Comparison of ENCODE assay signal across 13 cellular contexts in genomic region chr12:6241495-6241894, GRCh38. TPM values are rescaled to one million over a fixed set of nuclear protein-coding genes. Genes with fewer than 3 reads are reported as not detected.
A peak's percentile ranks its signal among the peaks of the same experiment; 100 is the strongest.
DNase-seq lines count a peak whose midpoint lies in the region; ATAC-seq, FAIRE-seq and TF ChIP-seq lines count a peak whose summit lies in the region.
"Had no signal": no experiment of that assay in that cellular context is flagged by ENCODE, and none has a peak within 500 bp of the region (broad histone marks: within the 10 kb centered on the region; RNA-seq: fewer than 3 reads in every experiment).

No MANE protein-coding gene starts in this region.

- CTCF ChIA-PET in HepG2 (lab: Yijun Ruan, JAX; ENCODE audit: low intra/inter-chr PET ratio, low total read pairs), result no interaction called here

- FAIRE-seq in HepG2 (lab: Jason Lieb, UNC), result no peak
- FAIRE-seq: keratinocyte had no signal

- no peaks in the 10 kb centered on the region for H3K79me2 ChIP-seq in HepG2 (ENCODE audit: insufficient read depth, low read length)

- DNase-seq in HepG2 (ENCODE audit: low spot score) (no peak), myocyte (ENCODE audit: low read depth) (peak; percentile 89), amniotic stem cell (lab: John Stamatoyannopoulos, UW) (no peak), globus pallidus (ENCODE audit: low spot score) (no peak)
- DNase-seq: DND-41, NCI-H1048, SK-N-SH had no signal

- H3K4me1 ChIP-seq in liver (ENCODE audit: control insufficient read depth in 4 of 4, insufficient read depth in 4 of 4, low read length in 3 of 4) (no peaks in the 10 kb centered on the region), HepG2 (ENCODE audit: insufficient read depth, low read length) (peaks cover 9% of the 10 kb centered on the region), gastroesophageal sphincter (peaks cover 0 to 22% (median 0%) of the 10 kb centered on the region in 3 donors)

- TF ChIP-seq POLR2A in HepG2 (IDR thresholded peaks at IDR 0.05; ENCODE audit: insufficient read depth in 1 of 2, low read depth in 2 of 2, low read length in 2 of 2) (no peak), gastroesophageal sphincter (IDR thresholded peaks at IDR 0.05) (no peak)

- ATAC-seq in HepG2, result no peak
- peak; percentile 59 for ATAC-seq in gastroesophageal sphincter
- no peak for ATAC-seq in HG02885 (IDR thresholded peaks at IDR 0.05; ENCODE audit: poor library complexity, unreplicated experiment)
- ATAC-seq in HG02852 (IDR thresholded peaks at IDR 0.05; ENCODE audit: unreplicated experiment), result no peak

- POLR2A ChIA-PET in HepG2 (lab: Yijun Ruan, JAX), result interaction anchor here (0.9 kb wide), 1 partner anchor 11 kb away, joined by 4 read pairs; no protein-coding TSS in a partner anchor

- H3K27ac ChIP-seq in liver (ENCODE audit: low read depth in 1 of 2, low read length in 2 of 2), result no peak overlapping the region
- no peak overlapping the region for H3K27ac ChIP-seq in HepG2 (ENCODE audit: extremely low read length, insufficient read depth, low read length)
- peak overlapping the region in 3 of 4 donors; percentile 22 to 58 (median 30) for H3K27ac ChIP-seq in gastroesophageal sphincter
- H3K27ac ChIP-seq: vagina had no signal

- H3K27me3 ChIP-seq in liver (ENCODE audit: control insufficient read depth in 4 of 4, insufficient read depth in 4 of 4, low read length in 3 of 4) (no peaks in the 10 kb centered on the region), HepG2 (ENCODE audit: control insufficient read depth in 1 of 2, insufficient read depth in 2 of 2, low read length in 2 of 2) (peaks cover 3 to 27% of the 10 kb centered on the region in 2 experiments), gastroesophageal sphincter (no peaks in the 10 kb centered on the region)
- H3K27me3 ChIP-seq: vagina had no signal

- in situ Hi-C loops in HepG2 (cut with HindIII; ENCODE audit: extremely low pct_ligation_motif_present, low pct_unique_long_range_greater_than_20kb), result no loop called here

- 57% methylated on average over 7 of the region's 7 CpGs for WGBS in liver
- WGBS in HepG2 (ENCODE audit: low lambda C conversion rate), result 18% methylated on average over 3 of the region's 7 CpGs
- 29% methylated on average over 1 of the region's 7 CpGs; no CpG with 5 or more reads in 1 of the 2 donors for WGBS in gastroesophageal sphincter (ENCODE audit: low coverage in 1 of 2), 2 donors

- H4K20me1 ChIP-seq in HepG2 (ENCODE audit: insufficient read depth, low read length), result no peaks in the 10 kb centered on the region

- TF ChIP-seq RAD21 in liver (IDR thresholded peaks at IDR 0.05) (no peak), HepG2 (CRISPR knock-in tag; IDR thresholded peaks at IDR 0.05) (no peak)

- TF ChIP-seq EP300 in HepG2 (IDR thresholded peaks at IDR 0.05; ENCODE audit: low read depth in 2 of 2, low read length in 2 of 2) (no peak), HepG2 (CRISPR knock-in tag; IDR thresholded peaks at IDR 0.05; ENCODE audit: borderline replicate concordance) (no peak), gastroesophageal sphincter (IDR thresholded peaks at IDR 0.05) (no peak)

- H3K9me3 ChIP-seq in liver (ENCODE audit: control insufficient read depth in 4 of 4, low read length in 3 of 4), result no peaks in the 10 kb centered on the region
- no peaks in the 10 kb centered on the region for H3K9me3 ChIP-seq in HepG2 (ENCODE audit: low read length)
- H3K9me3 ChIP-seq in gastroesophageal sphincter, result no peaks in the 10 kb centered on the region
- H3K9me3 ChIP-seq: SK-N-SH, vagina had no signal

- no peak overlapping the region for H3K4me2 ChIP-seq in HepG2 (ENCODE audit: low read depth, low read length)
- H3K4me2 ChIP-seq: SK-N-SH had no signal

- H2AFZ ChIP-seq in HepG2 (ENCODE audit: low read length), result no peak overlapping the region

- intact Hi-C loops in HepG2 (cut with micrococcal nuclease; ENCODE audit: unreplicated experiment), result no loop called here

- no TSS peak for BruUV-seq in HepG2 (replicated peaks; lab: Mats Ljungman, UMichigan)

- no peak overlapping the region for H3K9ac ChIP-seq in liver (ENCODE audit: low read depth in 1 of 2, low read length in 2 of 2)
- no peak overlapping the region for H3K9ac ChIP-seq in HepG2 (ENCODE audit: insufficient read depth, low read depth, low read length)
- H3K9ac ChIP-seq: SK-N-SH had no signal

- H3K36me3 ChIP-seq in liver (ENCODE audit: control insufficient read depth in 4 of 4, insufficient read depth in 3 of 4, low read depth in 1 of 4, low read length in 3 of 4) (peaks cover 0 to 4% (median under 1%) of the 10 kb centered on the region in 4 donors), HepG2 (replicated peaks in 1 of 2; ENCODE audit: control insufficient read depth in 1 of 2, insufficient read depth in 2 of 2, low read length in 2 of 2) (0 out of 5 replicates have a peak, but pooled peaks cover 0 to 3% of the 10 kb centered on the region in 2 experiments), gastroesophageal sphincter (peaks cover 0 to 40% of the 10 kb centered on the region in 2 donors)

- TF ChIP-seq CTCF in liver (IDR thresholded peaks at IDR 0.05; ENCODE audit: low read depth, low read length, missing input control) (no peak), HepG2 (CRISPR knock-in tag; IDR thresholded peaks at IDR 0.05) (no peak), gastroesophageal sphincter (IDR thresholded peaks at IDR 0.05) (no peak)

- H3K4me3 ChIP-seq in liver (ENCODE audit: low read depth in 1 of 3, low read length in 3 of 3) (no peak overlapping the region), HepG2 (replicated peaks in 1 of 3; ENCODE audit: insufficient read depth in 1 of 3, low read depth in 2 of 3, low read length in 3 of 3) (no peak overlapping the region), gastroesophageal sphincter (no peak overlapping the region)
- H3K4me3 ChIP-seq: vagina had no signal

TF ChIP-seq in liver, 16 proteins besides CTCF, POLR2A, EP300 and RAD21:
- TF ChIP-seq NR2F2 (IDR thresholded peaks at IDR 0.05) (peak; percentile 67), SP1 (IDR thresholded peaks at IDR 0.05) (no peak)

TF ChIP-seq in HepG2, 621 proteins besides CTCF, POLR2A, EP300 and RAD21:
- TF ChIP-seq, protein P1, sequence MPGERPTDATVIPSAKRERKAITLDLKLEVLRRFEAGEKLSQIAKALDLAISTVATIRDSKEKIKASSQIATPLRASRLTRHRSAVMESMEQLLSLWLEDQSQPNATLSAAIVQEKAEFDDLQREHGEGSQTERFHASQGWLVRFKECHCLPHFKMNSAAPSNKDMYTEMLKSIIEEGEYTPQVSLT (CRISPR knock-in tag; IDR thresholded peaks at IDR 0.05; ENCODE audit: borderline replicate concordance, low read depth), result no peak
- no peak for TF ChIP-seq ZBTB7B (CRISPR knock-in tag; IDR thresholded peaks at IDR 0.05)
- no peak for TF ChIP-seq ZNF567 (CRISPR knock-in tag; IDR thresholded peaks at IDR 0.05; ENCODE audit: borderline replicate concordance)
- TF ChIP-seq SMAD9 (CRISPR knock-in tag; IDR thresholded peaks at IDR 0.05), result no peak

RNA-seq across cellular contexts. Expression of gene CD9, which starts 41.3 kb away (rescaled TPM):
- 10 to 100 TPM; 18.7 to 25.8 TPM for total RNA-seq in liver
- polyA plus RNA-seq in liver, result 10 to 100 TPM; 38.9 to 65.2 TPM
- total RNA-seq in HepG2 (2016; rRNA removed; fragmentation: Illumina TruSeq; extraction: Trizol), result 4.3 and 5.8 TPM in 2 replicates
- total RNA-seq in HepG2 (2016; cell fraction: cytosol; rRNA removed; fragmentation: Illumina TruSeq; extraction: Trizol; ENCODE audit: low read depth), result 1.3 and 2.0 TPM in 2 replicates
- 2.4 and 6.9 TPM in 2 replicates for total RNA-seq in HepG2 (2016; cell fraction: insoluble cytoplasmic fraction; rRNA removed; fragmentation: Illumina TruSeq; extraction: Trizol)
- 2.1 and 2.4 TPM in 2 replicates for total RNA-seq in HepG2 (2016; cell fraction: membrane; rRNA removed; fragmentation: Illumina TruSeq; extraction: Trizol)
- 5.9 and 6.5 TPM in 2 replicates for total RNA-seq in HepG2 (2016; cell fraction: nucleus; rRNA removed; fragmentation: Illumina TruSeq; extraction: Trizol)
- polyA plus RNA-seq in HepG2 (2011; rRNA removed), result 38.3 and 40.1 TPM in 2 replicates
- polyA plus RNA-seq in HepG2 (2011; cell fraction: cytosol; rRNA removed), result 30.3 and 47.3 TPM in 2 replicates
- polyA plus RNA-seq in HepG2 (2011; cell fraction: nucleus; rRNA removed), result 15.2 and 20.2 TPM in 2 replicates
- polyA plus RNA-seq in HepG2 (2012), result 30.0 and 52.7 TPM in 2 replicates
- 1.4 and 1.8 TPM in 2 replicates for polyA plus RNA-seq in HepG2 (2016; cell fraction: cytosol; fragmentation: Illumina TruSeq; extraction: Trizol; ENCODE audit: low read depth)
- 5.2 and 5.4 TPM in 2 replicates for polyA plus RNA-seq in HepG2 (2016; cell fraction: insoluble cytoplasmic fraction; fragmentation: Illumina TruSeq; extraction: Trizol; ENCODE audit: low read depth)
- polyA plus RNA-seq in HepG2 (2016; cell fraction: membrane; fragmentation: Illumina TruSeq; extraction: Trizol; ENCODE audit: low read depth), result 1.9 and 2.4 TPM in 2 replicates
- polyA plus RNA-seq in HepG2 (2016; cell fraction: nucleus; fragmentation: Illumina TruSeq; extraction: Trizol; ENCODE audit: insufficient read depth, low read depth), result 10.1 and 12.9 TPM in 2 replicates
- 21.6 and 243 TPM in 2 replicates for polyA minus RNA-seq in HepG2 (2011; rRNA and poly(A)+ RNA removed; ENCODE audit: low replicate concordance)
- 12.1 and 13.6 TPM in 2 replicates for polyA minus RNA-seq in HepG2 (2011; cell fraction: cytosol; rRNA and poly(A)+ RNA removed)
- polyA minus RNA-seq in HepG2 (2011; cell fraction: nucleus; rRNA and poly(A)+ RNA removed), result 8.9 and 10.4 TPM in 2 replicates
- 100 to 1,000 TPM; 379 to 558 (median 468) TPM for total RNA-seq in gastroesophageal sphincter
- total RNA-seq in myocyte, result 16.4 and 22.7 TPM in 2 replicates
- 35.3 TPM for polyA plus RNA-seq in myocyte (2012)

Comparison
In these comparisons a context has a peak if more than half of its experiments do, and no peak if none do; other contexts are left out.
1. H3K27ac ChIP-seq: peak in gastroesophageal sphincter (3 of 4); none in liver (0 of 2) and HepG2 (single experiment).
2. RNA of gene CD9, which starts 41.3 kb away (total RNA-seq): 379 to 558 TPM in gastroesophageal sphincter; 18.7 to 25.8 TPM in liver, 16.4 to 22.7 TPM in myocyte and 1.3 to 6.9 TPM in HepG2; every median in the first group is over 10 times any median in the second.